8 cellular contexts compared by ENCODE assay signal in the genomic region with DNA sequence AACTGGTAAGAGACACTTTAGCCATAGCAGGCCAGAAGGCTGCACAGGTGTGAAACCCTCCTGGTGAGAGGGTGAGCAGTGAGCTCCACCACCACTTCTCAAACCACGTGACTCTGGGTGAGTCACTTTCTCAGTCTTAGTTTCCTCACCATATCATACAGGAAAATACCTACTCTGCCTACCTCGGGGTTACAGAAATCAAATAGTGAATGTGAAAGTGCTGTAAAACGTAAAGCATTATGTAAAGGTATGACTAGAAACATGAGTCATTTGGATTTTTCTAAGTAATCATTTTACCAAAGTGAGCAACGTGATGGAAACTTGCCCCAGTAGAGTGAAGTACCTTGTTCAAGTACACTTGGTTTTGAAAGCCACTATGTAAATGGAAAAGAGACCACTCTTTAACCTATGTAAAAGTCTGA. TPM values are rescaled to one million over a fixed set of nuclear protein-coding genes. Genes with fewer than 3 reads are reported as not detected.
DNase-seq lines count a peak whose midpoint lies in the region; ATAC-seq, FAIRE-seq and TF ChIP-seq lines count a peak whose summit lies in the region.

No MANE protein-coding gene starts in this region.

- peak overlapping the region; percentile 21 to 43 (median 30) for H3K4me3 Mint-ChIP-seq in T-cell

- DNase-seq in T-cell (peak in 33 of 34 experiments; percentile 7 to 66 (median 42)), astrocyte of the spinal cord (ENCODE audit: low read depth, low spot score) (peak; percentile 50), pancreas (no peak), Karpas-422 (no peak), HuH-7.5 (ENCODE audit: low spot score) (no peak), occipital lobe (lab: John Stamatoyannopoulos, UW) (no peak)

- POLR2A ChIA-PET in T-cell (lab: Charles Lee): interaction anchor here in 1 of 2 donors (0.6 kb wide), 1 partner anchor 33 kb away, joined by 4 read pairs; no protein-coding TSS in a partner anchor

- no peaks in the 10 kb centered on the region for H3K79me2 ChIP-seq in Karpas-422 (ENCODE audit: low read length)

- no peaks in the 10 kb centered on the region for H3K9me3 ChIP-seq in pancreas
- H3K9me3 ChIP-seq in Karpas-422 (ENCODE audit: low read length): no peaks in the 10 kb centered on the region

- H3K36me3 ChIP-seq in pancreas: no peaks in the 10 kb centered on the region
- no peaks in the 10 kb centered on the region for H3K36me3 ChIP-seq in Karpas-422 (ENCODE audit: insufficient read depth, low read length)

- H4K20me1 ChIP-seq in Karpas-422 (ENCODE audit: insufficient read depth, low read depth, low read length): peaks cover 40% of the 10 kb centered on the region

- no peak overlapping the region for H3K9ac ChIP-seq in Karpas-422 (ENCODE audit: low read length)

- H3K4me1 ChIP-seq in pancreas (peaks cover 7 to 16% (median 10%) of the 10 kb centered on the region in 3 donors), Karpas-422 (ENCODE audit: low read length) (peaks cover 23% of the 10 kb centered on the region)

- FAIRE-seq in pancreas (lab: Jason Lieb, UNC): no peak

- H3K4me3 ChIP-seq in astrocyte of the spinal cord (ENCODE audit: low read depth, low read length): no peak overlapping the region
- no peak overlapping the region for H3K4me3 ChIP-seq in pancreas
- H3K4me3 ChIP-seq in Karpas-422 (ENCODE audit: low read length): no peak overlapping the region

- H3K36me3 Mint-ChIP-seq in T-cell: peaks cover 13% of the 10 kb centered on the region

- CTCF ChIA-PET in T-cell (lab: Charles Lee): interaction anchor here in 1 of 2 donors (0.6 to 0.7 kb wide), 2 partner anchors 120 to 139 kb away, joined by 3 read pairs; partner anchors contain the start of genes RASL11A and RPL21

- H3K9me3 Mint-ChIP-seq in T-cell: peaks cover 0 to 4% (median 0%) of the 10 kb centered on the region in 3 donors

- ATAC-seq in GM18868 (IDR thresholded peaks at IDR 0.05; ENCODE audit: unreplicated experiment) (peak; percentile 86), HG02970 (IDR thresholded peaks at IDR 0.05; ENCODE audit: low FRiP score, unreplicated experiment) (peak; percentile 90), T-cell (replicated peaks in 1 of 4) (peak; percentile 90 to 95 (median 91)), pancreas (peak; percentile 25 to 57 (median 46))

- H3K4me1 Mint-ChIP-seq in T-cell: peaks cover 76 to 88% (median 84%) of the 10 kb centered on the region in 3 donors

- in situ Hi-C loops in astrocyte of the spinal cord (cut with HindIII; ENCODE audit: low sequenced_read_pairs): no loop called here

- H3K27me3 ChIP-seq in pancreas (no peaks in the 10 kb centered on the region), Karpas-422 (ENCODE audit: low read length) (no peaks in the 10 kb centered on the region)

- H3K4me2 ChIP-seq in Karpas-422 (ENCODE audit: low read depth, low read length, poor library complexity, severe bottlenecking): no peak overlapping the region

- TF ChIP-seq CTCF in astrocyte of the spinal cord (IDR thresholded peaks at IDR 0.05; ENCODE audit: low read depth, low read length) (no peak), pancreas (IDR thresholded peaks at IDR 0.05) (no peak)

- H3K9me2 ChIP-seq in Karpas-422 (replicated peaks; ENCODE audit: insufficient read depth, low read length): no peaks in the 10 kb centered on the region

- peak overlapping the region; percentile 61 to 81 for H3K27ac Mint-ChIP-seq in T-cell

- 90% methylated on average over 4 of the region's 4 CpGs for WGBS in pancreas, 2 donors

- no peak overlapping the region for H2AFZ ChIP-seq in Karpas-422 (ENCODE audit: low read length)

- no peaks in the 10 kb centered on the region for H3K27me3 Mint-ChIP-seq in T-cell

- intact Hi-C loops in pancreas (cut with DNase I): no loop called here

- H3K27ac ChIP-seq in pancreas (no peak overlapping the region), Karpas-422 (ENCODE audit: low read length) (no peak overlapping the region)

RNA-seq across cellular contexts. Expression of gene USP12, which starts 40.4 kb away (rescaled TPM):
- total RNA-seq in T-cell (10 to 100 TPM; 20.9 to 43.6 (median 21.8) TPM), pancreas (10 to 100 TPM in 2 of 6 donors, 1 to 10 TPM in 4; 8.6 to 18.9 (median 9.4) TPM), occipital lobe (67.4 TPM)
- 1 to 10 TPM; 3.9 to 9.9 TPM for polyA plus RNA-seq in pancreas
- total RNA-seq in Karpas-422 (2014; rRNA removed; shearing (Covaris generic); ENCODE audit: low replicate concordance): 3.1 and 7.2 TPM in 2 replicates

Comparison
In these comparisons a context has a peak if more than half of its experiments do, and no peak if none do; other contexts are left out.
1. DNase-seq: peak in T-cell (33 of 34) and astrocyte of the spinal cord (single experiment); none in pancreas (0 of 6), Karpas-422 (single experiment), HuH-7.5 (single experiment) and occipital lobe (single experiment).
2. Peak in every context shown above with its lines, with median percentiles within 50 percentile points of each other: ATAC-seq.